Comparison of ENCODE assay signal across 8 cellular contexts in the genomic region with DNA sequence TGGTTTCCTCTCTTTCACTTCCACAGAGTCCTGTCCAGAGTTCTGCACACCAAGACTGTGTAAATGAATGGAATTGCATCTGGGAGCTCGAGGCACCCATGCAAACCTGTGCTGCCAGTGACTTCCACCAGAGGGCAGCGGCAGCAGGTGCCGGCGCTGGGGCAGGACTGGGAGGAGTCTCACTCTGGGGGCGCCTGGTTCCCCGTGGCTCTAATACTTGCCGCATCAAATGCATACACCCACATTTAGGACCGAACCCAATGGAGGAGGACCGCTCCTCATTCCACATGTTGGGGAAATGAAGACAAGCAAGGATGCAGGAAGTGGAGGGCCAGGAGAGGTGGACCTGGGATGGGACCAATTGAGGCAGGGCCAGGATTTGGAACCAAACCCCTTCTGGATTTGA. TPM values are rescaled to one million over a fixed set of nuclear protein-coding genes. Genes with fewer than 3 reads are reported as not detected.
DNase-seq lines count a peak whose midpoint lies in the region; ATAC-seq and TF ChIP-seq lines count a peak whose summit lies in the region.

No MANE protein-coding gene starts in this region.

- TF ChIP-seq EP300 in transverse colon (IDR thresholded peaks at IDR 0.05; ENCODE audit: low read depth), result no peak

- H3K36me3 ChIP-seq in neural progenitor cell (no peaks in the 10 kb centered on the region), transverse colon (no peaks in the 10 kb centered on the region)

- in situ Hi-C loops in ACHN (cut with HindIII; ENCODE audit: low pct_ligation_motif_present, low pct_unique_long_range_greater_than_20kb, low sequenced_read_pairs), result no loop called here
- in situ Hi-C loops in transverse colon (cut with MboI; ENCODE audit: low pct_ligation_motif_present in 1 of 4, low pct_unique_long_range_greater_than_20kb in 1 of 4, low sequenced_read_pairs in 3 of 4), result no loop called here

- DNase-seq in ACHN (peak; percentile 40), NCI-H774 (lab: John Stamatoyannopoulos, UW) (peak; percentile 50), epithelial cell of proximal tubule (ENCODE audit: low read depth) (no peak), neural progenitor cell (ENCODE audit: low spot score) (peak; percentile 68), transverse colon (peak; percentile 69), superior temporal gyrus (ENCODE audit: extremely low spot score) (no peak)
- DNase-seq in activated CD8-positive, alpha-beta memory T cell treated with anti-CD3 and anti-CD28 coated beads, Interleukin-2, amount 10 ng/mL, durations not matched to agents 7 days and 5 days, result peak; percentile 88

- peaks cover 29% of the 10 kb centered on the region for H3K4me1 Mint-ChIP-seq in activated CD8-positive, alpha-beta memory T cell treated with anti-CD3 and anti-CD28 coated beads, Interleukin-2, amount 10 ng/mL, durations not matched to agents 7 days and 5 days
- H3K4me1 Mint-ChIP-seq in neural progenitor cell, result peaks cover 9% of the 10 kb centered on the region

- H3K27ac ChIP-seq in neural progenitor cell (no peak overlapping the region), transverse colon (no peak overlapping the region)

- 17% methylated on average over 9 of the region's 9 CpGs; no CpG with 5 or more reads in 1 of the 2 donors for WGBS in transverse colon (ENCODE audit: low coverage in 1 of 2), 2 donors

- TF ChIP-seq POLR2A in transverse colon (IDR thresholded peaks at IDR 0.05), result no peak

- H3K27ac Mint-ChIP-seq in activated CD8-positive, alpha-beta memory T cell treated with anti-CD3 and anti-CD28 coated beads, Interleukin-2, amount 10 ng/mL, durations not matched to agents 7 days and 5 days, result peak overlapping the region; percentile 28
- no peak overlapping the region for H3K27ac Mint-ChIP-seq in neural progenitor cell

- CTCF ChIA-PET in activated CD8-positive, alpha-beta memory T cell treated with anti-CD3 and anti-CD28 coated beads, Interleukin-2, amount 10 ng/mL, durations not matched to agents 7 days and 5 days (lab: Charles Lee), result interaction anchor here (0.5 to 2.3 kb wide), 24 partner anchors 10 to 422 kb away, joined by 3 to 9 read pairs (median 3); a partner anchor contains a TSS

- no peak overlapping the region for H3K4me2 ChIP-seq in neural progenitor cell

- H3K9me3 ChIP-seq in neural progenitor cell (ENCODE audit: low read depth), result peaks cover 7% of the 10 kb centered on the region
- H3K9me3 ChIP-seq in transverse colon, result no peaks in the 10 kb centered on the region

- H3K36me3 Mint-ChIP-seq in activated CD8-positive, alpha-beta memory T cell treated with anti-CD3 and anti-CD28 coated beads, Interleukin-2, amount 10 ng/mL, durations not matched to agents 7 days and 5 days, result peaks cover 16% of the 10 kb centered on the region
- no peaks in the 10 kb centered on the region for H3K36me3 Mint-ChIP-seq in neural progenitor cell

- H3K4me3 ChIP-seq in epithelial cell of proximal tubule (ENCODE audit: low read depth, low read length), result no peak overlapping the region
- no peak overlapping the region for H3K4me3 ChIP-seq in neural progenitor cell
- H3K4me3 ChIP-seq in transverse colon, result no peak overlapping the region

- no peak overlapping the region for H3K9ac ChIP-seq in neural progenitor cell

- H3K27me3 Mint-ChIP-seq in activated CD8-positive, alpha-beta memory T cell treated with anti-CD3 and anti-CD28 coated beads, Interleukin-2, amount 10 ng/mL, durations not matched to agents 7 days and 5 days, result peaks cover 4% of the 10 kb centered on the region
- peaks cover 17% of the 10 kb centered on the region for H3K27me3 Mint-ChIP-seq in neural progenitor cell (ENCODE audit: insufficient read depth, low read depth)

- ATAC-seq in GM19043 (IDR thresholded peaks at IDR 0.05; ENCODE audit: low read depth, unreplicated experiment), result peak; percentile 51
- ATAC-seq in activated CD8-positive, alpha-beta memory T cell treated with anti-CD3 and anti-CD28 coated beads, Interleukin-2, amount 10 ng/mL, durations not matched to agents 7 days and 5 days, result peak; percentile 59

- intact Hi-C loops in transverse colon (cut with DNase I; ENCODE audit: low total_unique reads), result no loop called here

- H2AFZ ChIP-seq in neural progenitor cell (replicated peaks), result no peak overlapping the region

- no peaks in the 10 kb centered on the region for H4K20me1 ChIP-seq in neural progenitor cell (ENCODE audit: low read depth)

- peak; percentile 93 for TF ChIP-seq CTCF in epithelial cell of proximal tubule (conservative IDR thresholded peaks at IDR 0.05; ENCODE audit: low read depth, low read length)
- peak; percentile 85 for TF ChIP-seq CTCF in neural progenitor cell (IDR thresholded peaks at IDR 0.05)
- peak; percentile 82 to 92 (median 89) for TF ChIP-seq CTCF in transverse colon (IDR thresholded peaks at IDR 0.05)

- H3K79me2 ChIP-seq in neural progenitor cell (ENCODE audit: low read depth), result no peaks in the 10 kb centered on the region

- H3K4me3 Mint-ChIP-seq in activated CD8-positive, alpha-beta memory T cell treated with anti-CD3 and anti-CD28 coated beads, Interleukin-2, amount 10 ng/mL, durations not matched to agents 7 days and 5 days, result peak overlapping the region; percentile 80
- H3K4me3 Mint-ChIP-seq in neural progenitor cell, result no peak overlapping the region

- H3F3A ChIP-seq in neural progenitor cell (ENCODE audit: low read depth), result no peaks in the 10 kb centered on the region

- peaks cover 2% of the 10 kb centered on the region for H3K27me3 ChIP-seq in neural progenitor cell
- peaks cover 3% of the 10 kb centered on the region for H3K27me3 ChIP-seq in transverse colon

- H3K4me1 ChIP-seq in neural progenitor cell (no peaks in the 10 kb centered on the region), transverse colon (no peaks in the 10 kb centered on the region)

- peaks cover 9% of the 10 kb centered on the region for H3K9me3 Mint-ChIP-seq in activated CD8-positive, alpha-beta memory T cell treated with anti-CD3 and anti-CD28 coated beads, Interleukin-2, amount 10 ng/mL, durations not matched to agents 7 days and 5 days (ENCODE audit: low read depth)
- peaks cover 14% of the 10 kb centered on the region for H3K9me3 Mint-ChIP-seq in neural progenitor cell

RNA-seq across cellular contexts. Expression of a gene that starts 1.1 kb away (rescaled TPM):
- 100 to 1,000 TPM; 152 to 181 TPM for total RNA-seq in activated CD8-positive, alpha-beta memory T cell treated with anti-CD3 and anti-CD28 coated beads, Interleukin-2, amount 10 ng/mL, durations not matched to agents 7 days and 5 days
- total RNA-seq in epithelial cell of proximal tubule (0.23 TPM in 1 of 2 replicates, not detected in the other), neural progenitor cell (ENCODE audit: low replicate concordance) (not detected in 2 replicates), transverse colon (1 to 10 TPM in 3 of 4 donors, not detected in 1; 1.9 to 4.3 (median 3.0) TPM)

RNA-seq across cellular contexts. Expression of a gene that starts 18.4 kb away (rescaled TPM):
- total RNA-seq in activated CD8-positive, alpha-beta memory T cell treated with anti-CD3 and anti-CD28 coated beads, Interleukin-2, amount 10 ng/mL, durations not matched to agents 7 days and 5 days, result under 1 TPM; 0.30 to 0.96 TPM
- total RNA-seq in epithelial cell of proximal tubule (0.43 and 0.86 TPM in 2 replicates), neural progenitor cell (ENCODE audit: low replicate concordance) (1.4 and 3.3 TPM in 2 replicates), transverse colon (10 to 100 TPM in 3 of 4 donors, 1 to 10 TPM in 1; 8.1 to 18.9 (median 12.6) TPM)

RNA-seq across cellular contexts. Expression of a gene that starts 46.1 kb away (rescaled TPM):
- under 1 TPM; 0.52 to 0.93 TPM for total RNA-seq in activated CD8-positive, alpha-beta memory T cell treated with anti-CD3 and anti-CD28 coated beads, Interleukin-2, amount 10 ng/mL, durations not matched to agents 7 days and 5 days
- total RNA-seq in epithelial cell of proximal tubule, result 150 and 287 TPM in 2 replicates
- 34.0 and 77.2 TPM in 2 replicates for total RNA-seq in neural progenitor cell (ENCODE audit: low replicate concordance)
- 1 to 10 TPM; 1.8 to 7.0 (median 3.5) TPM for total RNA-seq in transverse colon

RNA-seq across cellular contexts. Expression of a gene that starts 56.4 kb away (rescaled TPM):
- 100 to 1,000 TPM; 106 to 121 TPM for total RNA-seq in activated CD8-positive, alpha-beta memory T cell treated with anti-CD3 and anti-CD28 coated beads, Interleukin-2, amount 10 ng/mL, durations not matched to agents 7 days and 5 days
- 95.4 and 119 TPM in 2 replicates for total RNA-seq in epithelial cell of proximal tubule
- total RNA-seq in neural progenitor cell (ENCODE audit: low replicate concordance), result 22.4 and 23.6 TPM in 2 replicates
- total RNA-seq in transverse colon, result 10 to 100 TPM; 35.2 to 47.2 (median 45.1) TPM

Comparison
In these comparisons a context has a peak if more than half of its experiments do, and no peak if none do; other contexts are left out.
1. DNase-seq: peak in ACHN (single experiment), NCI-H774 (single experiment), activated CD8-positive, alpha-beta memory T cell treated with anti-CD3 and anti-CD28 coated beads, Interleukin-2, amount 10 ng/mL, durations not matched to agents 7 days and 5 days (single experiment), neural progenitor cell (single experiment) and transverse colon (single experiment); none in epithelial cell of proximal tubule (single experiment) and superior temporal gyrus (single experiment).
2. RNA of a gene that starts 1.1 kb away (total RNA-seq): 152 to 181 TPM in activated CD8-positive, alpha-beta memory T cell treated with anti-CD3 and anti-CD28 coated beads, Interleukin-2, amount 10 ng/mL, durations not matched to agents 7 days and 5 days; 1.9 to 4.3 TPM in transverse colon, 0.23 TPM in epithelial cell of proximal tubule and not detected in neural progenitor cell; every median in the first group is over 10 times any median in the second.
3. Peak in every context shown above with its lines, with median percentiles within 50 percentile points of each other: CTCF ChIP-seq.